ENCODE assay signal across 8 cellular contexts in genomic region chr10:79148452-79149344, GRCh38.
A peak's percentile ranks its signal among the peaks of the same experiment; 100 is the strongest.
DNase-seq lines count a peak whose midpoint lies in the region; ATAC-seq and TF ChIP-seq lines count a peak whose summit lies in the region.

No MANE protein-coding gene starts in this region.

- H3K36me3 Mint-ChIP-seq in endodermal cell (ENCODE audit: low read depth), result peaks cover 8% of the 10 kb centered on the region
- no peaks in the 10 kb centered on the region for H3K36me3 Mint-ChIP-seq in activated CD4-positive, alpha-beta T cell treated with anti-CD3 and anti-CD28 coated beads for 36 hours (ENCODE audit: low read depth)

- H4K20me1 ChIP-seq in PC-3 (ENCODE audit: low read length), result no peaks in the 10 kb centered on the region

- H3F3A ChIP-seq in PC-3 (ENCODE audit: low read length, unreplicated experiment), result peaks cover 5% of the 10 kb centered on the region

- CTCF ChIA-PET in PC-3 (lab: Charles Lee), result interaction anchor here (0.6 to 1.9 kb wide), 7 partner anchors 24 to 178 kb away, joined by 3 to 22 read pairs (median 4); no protein-coding TSS in a partner anchor
- CTCF ChIA-PET in activated CD4-positive, alpha-beta T cell treated with anti-CD3 and anti-CD28 coated beads for 36 hours (lab: Charles Lee), result interaction anchor here (0.6 to 1.2 kb wide), 3 partner anchors 46 to 245 kb away, joined by 3 read pairs; no protein-coding TSS in a partner anchor

- no peak overlapping the region for H3K4me3 Mint-ChIP-seq in endodermal cell
- H3K4me3 Mint-ChIP-seq in activated CD4-positive, alpha-beta T cell treated with anti-CD3 and anti-CD28 coated beads for 36 hours, result no peak overlapping the region

- peaks cover 37% of the 10 kb centered on the region for H3K79me2 ChIP-seq in PC-3 (ENCODE audit: low read length)

- 93 to 98% methylated on average over 9 to 16 of the region's 16 CpGs for WGBS in endodermal cell (ENCODE audit: insufficient coverage in 1 of 2, insufficient read length in 1 of 2), 2 experiments

- H3K27ac ChIP-seq in PC-3 (ENCODE audit: low read length) (peak overlapping the region; percentile 77), endodermal cell (ENCODE audit: low read depth, low read length) (peak overlapping the region; percentile 17), muscle layer of duodenum (ENCODE audit: low read length) (peak overlapping the region; percentile 85)

- H3K36me3 ChIP-seq in PC-3 (ENCODE audit: low read depth, low read length) (peaks cover 10% of the 10 kb centered on the region; the same call in 1 of the 2 replicates), endodermal cell (ENCODE audit: control insufficient read depth, insufficient read depth, low read length) (peaks cover 25% of the 10 kb centered on the region), muscle layer of duodenum (ENCODE audit: control insufficient read depth in 1 of 2, insufficient read depth in 2 of 2, low read length in 2 of 2) (no peaks in the 10 kb centered on the region)

- TF ChIP-seq POLR2A in GM18505 (IDR thresholded peaks at IDR 0.05; ENCODE audit: borderline replicate concordance, extremely low read depth, insufficient read depth, insufficient read length), result no peak

- H3K27me3 Mint-ChIP-seq in endodermal cell (ENCODE audit: insufficient read depth), result no peaks in the 10 kb centered on the region
- H3K27me3 Mint-ChIP-seq in activated CD4-positive, alpha-beta T cell treated with anti-CD3 and anti-CD28 coated beads for 36 hours, result no peaks in the 10 kb centered on the region

- H3K4me3 ChIP-seq in PC-3 (ENCODE audit: low read length) (peak overlapping the region; percentile 2), endodermal cell (ENCODE audit: low read length) (no peak overlapping the region), muscle layer of duodenum (ENCODE audit: low read depth in 1 of 2, low read length in 2 of 2) (no peak overlapping the region)

- H3K4me1 ChIP-seq in PC-3 (ENCODE audit: insufficient read depth, low read length) (peaks cover 62% of the 10 kb centered on the region), endodermal cell (ENCODE audit: control insufficient read depth, insufficient read depth, low read length) (peaks cover 18% of the 10 kb centered on the region), muscle layer of duodenum (ENCODE audit: control insufficient read depth in 1 of 2, insufficient read depth in 2 of 2, low read length in 2 of 2) (peaks cover 59 to 68% of the 10 kb centered on the region in 2 donors)

- TF ChIP-seq CTCF in PC-3 (conservative IDR thresholded peaks at IDR 0.05; ENCODE audit: low read depth, low read length), result no peak
- no peak for TF ChIP-seq CTCF in endodermal cell (conservative IDR thresholded peaks at IDR 0.05)

- peaks cover 23% of the 10 kb centered on the region for H3K4me1 Mint-ChIP-seq in endodermal cell
- peaks cover 48% of the 10 kb centered on the region for H3K4me1 Mint-ChIP-seq in activated CD4-positive, alpha-beta T cell treated with anti-CD3 and anti-CD28 coated beads for 36 hours

- no peak overlapping the region for H2AFZ ChIP-seq in PC-3 (ENCODE audit: low read length)

- H3K27me3 ChIP-seq in PC-3 (ENCODE audit: low read length) (no peaks in the 10 kb centered on the region), endodermal cell (ENCODE audit: control insufficient read depth, insufficient read depth, low read length, poor library complexity, severe bottlenecking) (no peaks in the 10 kb centered on the region), muscle layer of duodenum (ENCODE audit: low read depth, low read length) (no peaks in the 10 kb centered on the region)

- H3K9ac ChIP-seq in PC-3 (ENCODE audit: low read length) (peak overlapping the region; percentile 46), endodermal cell (ENCODE audit: extremely low read depth, low read length, poor library complexity, severe bottlenecking) (no peak overlapping the region)

- DNase-seq in AG20443 (ENCODE audit: low spot score), result peak; percentile 65
- DNase-seq in PC-3, result peak; percentile 99
- no peak for DNase-seq in endodermal cell
- DNase-seq in T1000 (lab: John Stamatoyannopoulos, UW), result no peak
- DNase-seq in MV-4-11 (lab: John Stamatoyannopoulos, UW), result no peak
- no peak for DNase-seq in activated CD4-positive, alpha-beta T cell treated with anti-CD3 and anti-CD28 coated beads for 36 hours

- POLR2A ChIA-PET in PC-3 (lab: Charles Lee; ENCODE audit: unreplicated experiment), result interaction anchor here (0.5 to 1.6 kb wide), 8 partner anchors 9 to 1310 kb away, joined by 3 to 14 read pairs (median 4); no protein-coding TSS in a partner anchor
- POLR2A ChIA-PET in activated CD4-positive, alpha-beta T cell treated with anti-CD3 and anti-CD28 coated beads for 36 hours (lab: Charles Lee), result interaction anchor here (0.9 kb wide), 1 partner anchor 94 kb away, joined by 3 read pairs; no protein-coding TSS in a partner anchor

- peak overlapping the region; percentile 48 for H3K4me2 ChIP-seq in PC-3 (ENCODE audit: low read length)

- H3K27ac Mint-ChIP-seq in endodermal cell, result peak overlapping the region; percentile 74
- no peak overlapping the region for H3K27ac Mint-ChIP-seq in activated CD4-positive, alpha-beta T cell treated with anti-CD3 and anti-CD28 coated beads for 36 hours

- H3K9me3 ChIP-seq in PC-3 (ENCODE audit: low read length), result no peaks in the 10 kb centered on the region
- no peaks in the 10 kb centered on the region for H3K9me3 ChIP-seq in endodermal cell (ENCODE audit: control insufficient read depth, low read length)
- H3K9me3 ChIP-seq in muscle layer of duodenum (ENCODE audit: control insufficient read depth in 1 of 2, low read length in 2 of 2), result no peaks in the 10 kb centered on the region

- intact Hi-C loops in PC-3 (cut with micrococcal nuclease), result no loop called here
- intact Hi-C loops in activated CD4-positive, alpha-beta T cell treated with anti-CD3 and anti-CD28 coated beads for 36 hours (cut with DNase I, micrococcal nuclease), result no loop called here

- no peaks in the 10 kb centered on the region for H3K9me3 Mint-ChIP-seq in endodermal cell
- no peaks in the 10 kb centered on the region for H3K9me3 Mint-ChIP-seq in activated CD4-positive, alpha-beta T cell treated with anti-CD3 and anti-CD28 coated beads for 36 hours (ENCODE audit: low read depth)

- H3K9me2 ChIP-seq in PC-3 (replicated peaks; ENCODE audit: low read length), result no peaks in the 10 kb centered on the region

- no TSS peak for BruUV-seq in PC-3 (replicated peaks; lab: Mats Ljungman, UMichigan)

- ATAC-seq in PC-3, result peak; percentile 53
- no peak for ATAC-seq in activated CD4-positive, alpha-beta T cell treated with anti-CD3 and anti-CD28 coated beads for 36 hours
- no peak for ATAC-seq in GM18505 (IDR thresholded peaks at IDR 0.05; ENCODE audit: unreplicated experiment)

Comparison
In these comparisons a context has a peak if more than half of its experiments do, and no peak if none do; other contexts are left out.
1. DNase-seq: peak in AG20443 (single experiment) and PC-3 (single experiment); none in endodermal cell (single experiment), T1000 (single experiment), MV-4-11 (single experiment) and activated CD4-positive, alpha-beta T cell treated with anti-CD3 and anti-CD28 coated beads for 36 hours (single experiment).
2. H3K27ac ChIP-seq: peak in every context shown above with its lines; median percentile 85 in muscle layer of duodenum; 77 in PC-3; 17 in endodermal cell.